Comparison of ENCODE assay signal across 1 cellular context in genomic region chr3:8278448-8278847, GRCh38.
TF ChIP-seq lines count a peak whose summit lies in the region.

No MANE protein-coding gene starts in this region.

TF ChIP-seq in HepG2, 621 proteins besides CTCF, POLR2A, EP300 and RAD21 (continued from another document):
- TF ChIP-seq ZNF224 (CRISPR knock-in tag; IDR thresholded peaks at IDR 0.05) (no peak), HBP1 (CRISPR knock-in tag; IDR thresholded peaks at IDR 0.05; ENCODE audit: low read depth) (no peak), ZNF570 (CRISPR knock-in tag; IDR thresholded peaks at IDR 0.05; ENCODE audit: borderline replicate concordance) (no peak), RARG (CRISPR knock-in tag; IDR thresholded peaks at IDR 0.05; ENCODE audit: low read depth) (no peak), ZNF678 (CRISPR knock-in tag; IDR thresholded peaks at IDR 0.05) (no peak), ZBTB2 (CRISPR knock-in tag; IDR thresholded peaks at IDR 0.05; ENCODE audit: low read depth) (no peak), ZNF282 (IDR thresholded peaks at IDR 0.05; ENCODE audit: partially characterized antibody) (no peak), ZNF264 (CRISPR knock-in tag; IDR thresholded peaks at IDR 0.05) (no peak), NFAT5 (CRISPR knock-in tag; IDR thresholded peaks at IDR 0.05) (no peak), ZNF773 (CRISPR knock-in tag; IDR thresholded peaks at IDR 0.05; ENCODE audit: borderline replicate concordance) (no peak), ZNF354B (CRISPR knock-in tag; IDR thresholded peaks at IDR 0.05) (no peak), STAG1 (CRISPR knock-in tag; IDR thresholded peaks at IDR 0.05) (no peak)
TF ChIP-seq in HepG2: peak in this region for 0.
